In genomic region chr7:53111061-53111460, GRCh38 we compare ENCODE assay signal across 21 cellular contexts.
"Had no signal": no experiment of that assay in that cellular context is flagged by ENCODE, and none has a peak within 500 bp of the region (broad histone marks: within the 10 kb centered on the region; RNA-seq: fewer than 3 reads in every experiment).

No MANE protein-coding gene starts in this region.

- H3K36me3 Mint-ChIP-seq: activated naive CD8-positive, alpha-beta T cell treated with anti-CD3 and anti-CD28 coated beads, Interleukin-2, amount 10 ng/mL, durations not matched to agents 7 days and 5 days; naive thymus-derived CD4-positive, alpha-beta T cell; T-cell had no signal

- H3K9me3 ChIP-seq: esophagus muscularis mucosa, lower lobe of right lung, right lobe of liver had no signal

- H3K27me3 ChIP-seq: esophagus muscularis mucosa, right lobe of liver had no signal

- ATAC-seq: activated CD4-positive, alpha-beta T cell treated with anti-CD3 and anti-CD28 coated beads for 36 hours; lower lobe of right lung; naive thymus-derived CD4-positive, alpha-beta T cell; right lobe of liver; T-cell had no signal

- H3K27me3 Mint-ChIP-seq: activated CD4-positive, alpha-beta memory T cell treated with anti-CD3 and anti-CD28 coated beads, Interleukin-2, amount 10 ng/mL, durations not matched to agents 7 days and 5 days; activated CD4-positive, alpha-beta T cell treated with anti-CD3 and anti-CD28 coated beads for 36 hours; activated naive CD8-positive, alpha-beta T cell treated with anti-CD3 and anti-CD28 coated beads, Interleukin-2, amount 10 ng/mL, durations not matched to agents 7 days and 5 days; naive thymus-derived CD4-positive, alpha-beta T cell; progenitor cell of endocrine pancreas; T-cell had no signal

- H3K36me3 ChIP-seq: esophagus muscularis mucosa, lower lobe of right lung, right lobe of liver, WERI-Rb-1 had no signal

- H3K27ac ChIP-seq: esophagus muscularis mucosa, lower lobe of right lung, right lobe of liver, SK-N-MC, WERI-Rb-1 had no signal

- H3K4me1 ChIP-seq: esophagus muscularis mucosa, lower lobe of right lung, right lobe of liver had no signal

- H3K4me3 Mint-ChIP-seq: activated CD4-positive, alpha-beta memory T cell treated with anti-CD3 and anti-CD28 coated beads, Interleukin-2, amount 10 ng/mL, durations not matched to agents 7 days and 5 days; activated CD4-positive, alpha-beta T cell treated with anti-CD3 and anti-CD28 coated beads for 36 hours; activated naive CD8-positive, alpha-beta T cell treated with anti-CD3 and anti-CD28 coated beads, Interleukin-2, amount 10 ng/mL, durations not matched to agents 7 days and 5 days; naive thymus-derived CD4-positive, alpha-beta T cell; T-cell had no signal

- H3K4me3 ChIP-seq: esophagus muscularis mucosa, lower lobe of right lung, right lobe of liver, SK-N-MC had no signal

- H3K27ac Mint-ChIP-seq: activated CD4-positive, alpha-beta memory T cell treated with anti-CD3 and anti-CD28 coated beads, Interleukin-2, amount 10 ng/mL, durations not matched to agents 7 days and 5 days; activated CD4-positive, alpha-beta T cell treated with anti-CD3 and anti-CD28 coated beads for 36 hours; activated naive CD8-positive, alpha-beta T cell treated with anti-CD3 and anti-CD28 coated beads, Interleukin-2, amount 10 ng/mL, durations not matched to agents 7 days and 5 days; naive thymus-derived CD4-positive, alpha-beta T cell; progenitor cell of endocrine pancreas; T-cell had no signal

- DNase-seq: activated CD4-positive, alpha-beta memory T cell treated with anti-CD3 and anti-CD28 coated beads, Interleukin-2, amount 10 ng/mL, durations not matched to agents 7 days and 5 days; activated CD4-positive, alpha-beta T cell treated with anti-CD3 and anti-CD28 coated beads for 36 hours; activated gamma-delta T cell treated with Interleukin-2 at 50 U/mL for 16 hours; activated naive CD8-positive, alpha-beta T cell treated with anti-CD3 and anti-CD28 coated beads, Interleukin-2, amount 10 ng/mL, durations not matched to agents 7 days and 5 days; activated T-cell treated with anti-CD3 and anti-CD28 coated beads, Interleukin-2, amount 50 U/mL, for 48 hours; aorta; foreskin melanocyte; kidney; lower lobe of right lung; midbrain; naive thymus-derived CD4-positive, alpha-beta T cell; occipital lobe; right lobe of liver; stimulated activated CD4-positive, alpha-beta T cell treated with anti-CD3 and anti-CD28 coated beads, Interleukin-12 subunit alpha, Interleukin-12 subunit beta, amount 100 ng/mL, for 4 hours; stimulated activated naive CD4-positive, alpha-beta T cell treated with Interleukin-2 at 50 U/mL for 16 hours; T-cell; T1000; WERI-Rb-1 had no signal

- H3K4me1 Mint-ChIP-seq: activated CD4-positive, alpha-beta memory T cell treated with anti-CD3 and anti-CD28 coated beads, Interleukin-2, amount 10 ng/mL, durations not matched to agents 7 days and 5 days; activated CD4-positive, alpha-beta T cell treated with anti-CD3 and anti-CD28 coated beads for 36 hours; activated naive CD8-positive, alpha-beta T cell treated with anti-CD3 and anti-CD28 coated beads, Interleukin-2, amount 10 ng/mL, durations not matched to agents 7 days and 5 days; naive thymus-derived CD4-positive, alpha-beta T cell; T-cell had no signal
